In genomic region chr11:66421492-66422205, GRCh38 we compare ENCODE assay signal across 8 cellular contexts. TPM values are rescaled to one million over a fixed set of nuclear protein-coding genes. Genes with fewer than 3 reads are reported as not detected.
A peak's percentile ranks its signal among the peaks of the same experiment; 100 is the strongest.
DNase-seq lines count a peak whose midpoint lies in the region; ATAC-seq and TF ChIP-seq lines count a peak whose summit lies in the region.

No MANE protein-coding gene starts in this region.

- H3K27me3 ChIP-seq in effector memory CD4-positive, alpha-beta T cell (replicated peaks; ENCODE audit: control insufficient read depth, insufficient read depth, low read length, poor library complexity, severe bottlenecking) = peaks cover 7% of the 10 kb centered on the region

- intact Hi-C loops in lower leg skin (cut with DNase I; ENCODE audit: low total_unique reads) = no loop called here

- H3K27ac ChIP-seq in effector memory CD4-positive, alpha-beta T cell (ENCODE audit: insufficient read depth, low read length, poor library complexity, severe bottlenecking) = no peak overlapping the region

- TF ChIP-seq CTCF in lower leg skin (IDR thresholded peaks at IDR 0.05) = no peak

- TF ChIP-seq POLR2A in lower leg skin (IDR thresholded peaks at IDR 0.05) = no peak

- ATAC-seq in GM21576 (IDR thresholded peaks at IDR 0.05; ENCODE audit: unreplicated experiment) = peak; percentile 67

- no peaks in the 10 kb centered on the region for H3K9me3 ChIP-seq in effector memory CD4-positive, alpha-beta T cell (ENCODE audit: control insufficient read depth, low read length)

- DNase-seq in AG08395 (ENCODE audit: low spot score) (peak; percentile 92), NCI-H748 treated with DMSO at 0.1 percent for 48 hours (lab: John Stamatoyannopoulos, UW) (peak; percentile 52), lower leg skin (ENCODE audit: low spot score in 2 of 2) (peak; percentile 89 to 98), NCI-H2107 treated with DMSO at 0.1 percent for 48 hours (lab: John Stamatoyannopoulos, UW; ENCODE audit: unreplicated experiment) (no peak)
- peak; percentile 69 to 78 for DNase-seq in activated CD8-positive, alpha-beta memory T cell treated with anti-CD3 and anti-CD28 coated beads for 4 hours (ENCODE audit: low read depth in 2 of 2)
- peak; percentile 77 to 83 (median 83) for DNase-seq in effector memory CD4-positive, alpha-beta T cell
- peak; percentile 74 to 86 (median 81) for DNase-seq in stimulated activated CD4-positive, alpha-beta T cell treated with anti-CD3 and anti-CD28 coated beads, TNF-alpha, amount 100 ng/mL, for 48 hours (ENCODE audit: low read depth in 3 of 3)

- no peaks in the 10 kb centered on the region for H3K4me1 ChIP-seq in effector memory CD4-positive, alpha-beta T cell (ENCODE audit: control insufficient read depth, insufficient read depth, low read length, poor library complexity, severe bottlenecking)

- 12 to 13% methylated on average over 32 to 38 of the region's 38 CpGs for WGBS in lower leg skin, 2 donors

- no peaks in the 10 kb centered on the region for H3K36me3 ChIP-seq in effector memory CD4-positive, alpha-beta T cell (ENCODE audit: control insufficient read depth, insufficient read depth, low read length)

- H3K4me3 ChIP-seq in effector memory CD4-positive, alpha-beta T cell (ENCODE audit: insufficient read depth, low read depth, low read length, poor library complexity, severe bottlenecking) = no peak overlapping the region
- H3K4me3 ChIP-seq in lower leg skin (ENCODE audit: low read depth, poor library complexity, severe bottlenecking) = no peak overlapping the region

RNA-seq across cellular contexts. Expression of gene NPAS4, which starts 0.8 kb away (rescaled TPM):
- under 1 TPM in 1 of 4 donors, not detected in 3; 0.19 TPM for total RNA-seq in lower leg skin

RNA-seq across cellular contexts. Expression of gene MRPL11, which starts 17.0 kb away (rescaled TPM):
- 10 to 100 TPM; 30.6 to 41.1 (median 36.2) TPM for total RNA-seq in lower leg skin

RNA-seq across cellular contexts. Expression of gene PELI3, which starts 45.1 kb away (rescaled TPM):
- 10 to 100 TPM; 14.3 to 22.0 (median 17.1) TPM for total RNA-seq in lower leg skin

RNA-seq across cellular contexts. Expression of gene SLC29A2, which starts 50.1 kb away (rescaled TPM):
- total RNA-seq in lower leg skin = 1 to 10 TPM; 1.8 to 2.7 (median 2.4) TPM

RNA-seq across cellular contexts. Expression of gene DPP3, which starts 58.6 kb away (rescaled TPM):
- 10 to 100 TPM; 15.5 to 48.5 (median 20.1) TPM for total RNA-seq in lower leg skin
